ENCODE assay signal across 25 cellular contexts in the genomic region with DNA sequence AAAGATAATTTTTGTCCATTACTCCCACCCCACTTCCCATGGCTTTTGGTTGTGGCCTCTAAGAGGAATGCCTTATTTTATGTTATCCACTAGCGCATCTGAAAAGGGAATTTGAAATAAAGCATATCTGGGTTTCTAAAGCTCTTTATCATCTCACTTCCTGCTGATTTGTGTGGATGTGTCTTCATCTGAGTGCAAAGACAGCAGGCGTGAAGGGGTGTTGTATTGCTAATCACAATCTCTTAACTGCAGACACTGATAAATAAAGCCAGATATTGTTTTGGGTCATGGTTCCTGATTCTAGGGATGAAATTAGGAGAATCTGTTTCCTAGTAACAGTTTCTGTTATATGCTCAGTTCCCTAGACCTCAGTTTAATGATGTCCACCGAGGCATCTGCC.
DNase-seq lines count a peak whose midpoint lies in the region; ATAC-seq and TF ChIP-seq lines count a peak whose summit lies in the region.
"Had no signal": no experiment of that assay in that cellular context is flagged by ENCODE, and none has a peak within 500 bp of the region (broad histone marks: within the 10 kb centered on the region; RNA-seq: fewer than 3 reads in every experiment).

No MANE protein-coding gene starts in this region.

- no peak for ATAC-seq in SK-N-SH treated with all-trans-retinoic acid at 6 μM for 48 hours
- ATAC-seq: A549; CD8-positive, alpha-beta T cell; GM12878 had no signal

- H3K27me3 ChIP-seq in SK-N-SH (ENCODE audit: insufficient read depth) (no peaks in the 10 kb centered on the region), endodermal cell (ENCODE audit: control insufficient read depth, insufficient read depth, low read length, poor library complexity, severe bottlenecking) (no peaks in the 10 kb centered on the region), neuron (ENCODE audit: insufficient read depth, low read length) (no peaks in the 10 kb centered on the region), smooth muscle cell (ENCODE audit: low read depth) (no peaks in the 10 kb centered on the region)
- H3K27me3 ChIP-seq: BLaER1 treated with 17β-estradiol and CSF1 and Interleukin-3, amounts not matched to agents 10 nM and 100 nM had no signal

- H3K4me1 ChIP-seq in SK-N-SH (ENCODE audit: control insufficient read depth in 1 of 2, insufficient read depth in 2 of 2, low read depth in 1 of 2, low read length in 1 of 2) = no peaks in the 10 kb centered on the region; a peak in 2 of 4 replicates
- H3K4me1 ChIP-seq in endodermal cell (ENCODE audit: control insufficient read depth, insufficient read depth, low read length) = peaks cover 11% of the 10 kb centered on the region
- no peaks in the 10 kb centered on the region for H3K4me1 ChIP-seq in neuron (ENCODE audit: insufficient read depth, low read length)
- no peaks in the 10 kb centered on the region for H3K4me1 ChIP-seq in smooth muscle cell (ENCODE audit: low read depth)
- H3K4me1 ChIP-seq: A549; BLaER1 treated with 17β-estradiol and CSF1 and Interleukin-3, amounts not matched to agents 10 nM and 100 nM; Caco-2 had no signal

- H3K27ac ChIP-seq in SK-N-SH (ENCODE audit: low read depth in 2 of 2, low read length in 1 of 2) = peak overlapping the region in 1 of 2 experiments; percentile 64; a peak in 2 of 4 replicates
- H3K27ac ChIP-seq in endodermal cell (ENCODE audit: low read depth, low read length) = peak overlapping the region; percentile 25
- no peak overlapping the region for H3K27ac ChIP-seq in smooth muscle cell (ENCODE audit: low read depth)
- H3K27ac ChIP-seq: 22Rv1; A549; BLaER1 treated with 17β-estradiol and CSF1 and Interleukin-3, amounts not matched to agents 10 nM and 100 nM; C4-2B had no signal

- no peaks in the 10 kb centered on the region for H3K79me2 ChIP-seq in SK-N-SH (ENCODE audit: insufficient read depth)
- H3K79me2 ChIP-seq in smooth muscle cell (ENCODE audit: low read depth) = no peaks in the 10 kb centered on the region

- POLR2A ChIA-PET in SK-N-SH (lab: Yijun Ruan, JAX) = no interaction called here

- no peaks in the 10 kb centered on the region for H3K36me3 Mint-ChIP-seq in endodermal cell (ENCODE audit: low read depth)
- H3K36me3 Mint-ChIP-seq: CD8-positive, alpha-beta T cell had no signal

- H3K9me3 Mint-ChIP-seq in endodermal cell = no peaks in the 10 kb centered on the region

- H3K9ac ChIP-seq in SK-N-SH (no peak overlapping the region), endodermal cell (ENCODE audit: extremely low read depth, low read length, poor library complexity, severe bottlenecking) (no peak overlapping the region), smooth muscle cell (ENCODE audit: low read depth) (no peak overlapping the region)
- H3K9ac ChIP-seq: BLaER1 treated with 17β-estradiol and CSF1 and Interleukin-3, amounts not matched to agents 10 nM and 100 nM had no signal

- H3K4me3 Mint-ChIP-seq in endodermal cell = no peak overlapping the region
- H3K4me3 Mint-ChIP-seq: B cell; CD4-positive, alpha-beta T cell; CD8-positive, alpha-beta T cell had no signal

- H3K4me3 ChIP-seq in SK-N-SH (ENCODE audit: low read depth in 2 of 2, low read length in 1 of 2) (no peak overlapping the region), endodermal cell (ENCODE audit: low read length) (no peak overlapping the region), neuron (ENCODE audit: low read length) (no peak overlapping the region), smooth muscle cell (no peak overlapping the region)
- H3K4me3 ChIP-seq: A549; BLaER1 treated with 17β-estradiol and CSF1 and Interleukin-3, amounts not matched to agents 10 nM and 100 nM; GM12878 had no signal

- TF ChIP-seq RAD21 in SK-N-SH (IDR thresholded peaks at IDR 0.05; ENCODE audit: low read length) = no peak

- no peak for DNase-seq in SK-N-SH
- no peak for DNase-seq in endodermal cell
- no peak for DNase-seq in D341Med (ENCODE audit: low spot score)
- no peak for DNase-seq in stimulated activated CD4-positive, alpha-beta T cell treated with anti-CD3 and anti-CD28 coated beads, Interleukin-15, amount 100 ng/mL, for 24 hours
- no peak for DNase-seq in smooth muscle cell (lab: John Stamatoyannopoulos, UW; ENCODE audit: unreplicated experiment)
- DNase-seq: AML-193; Caco-2; Calu3; CD4-positive, alpha-beta T cell; CD8-positive, alpha-beta T cell; DMS 273 treated with DMSO at 0.1 percent for 48 hours; DMS153; DMS53; DMS79; DND-41; EL; GDM1 had no signal

- H2AFZ ChIP-seq in SK-N-SH (ENCODE audit: low read depth) (no peak overlapping the region), neuron (ENCODE audit: low read depth, low read length) (peak overlapping the region; percentile 18), smooth muscle cell (ENCODE audit: low read depth) (no peak overlapping the region)

- no peak overlapping the region for H3K27ac Mint-ChIP-seq in endodermal cell
- H3K27ac Mint-ChIP-seq: B cell; CD4-positive, alpha-beta T cell; CD8-positive, alpha-beta T cell had no signal

- no peaks in the 10 kb centered on the region for H3K9me3 ChIP-seq in SK-N-SH
- H3K9me3 ChIP-seq in endodermal cell (ENCODE audit: control insufficient read depth, low read length) = no peaks in the 10 kb centered on the region
- H3K9me3 ChIP-seq in neuron (ENCODE audit: low read length) = no peaks in the 10 kb centered on the region
- H3K9me3 ChIP-seq in smooth muscle cell (replicated peaks; ENCODE audit: low read depth) = no peaks in the 10 kb centered on the region
- H3K9me3 ChIP-seq: A549; BLaER1 treated with 17β-estradiol and CSF1 and Interleukin-3, amounts not matched to agents 10 nM and 100 nM; Caco-2 had no signal

- TF ChIP-seq CTCF in SK-N-SH (IDR thresholded peaks at IDR 0.05) (no peak), endodermal cell (conservative IDR thresholded peaks at IDR 0.05) (no peak), smooth muscle cell (IDR thresholded peaks at IDR 0.05; ENCODE audit: borderline replicate concordance, insufficient read depth, poor library complexity, severe bottlenecking) (no peak)

- H3K4me2 ChIP-seq in SK-N-SH = no peak overlapping the region
- no peak overlapping the region for H3K4me2 ChIP-seq in smooth muscle cell
- H3K4me2 ChIP-seq: A549; BLaER1 treated with 17β-estradiol and CSF1 and Interleukin-3, amounts not matched to agents 10 nM and 100 nM had no signal

- H3K36me3 ChIP-seq in SK-N-SH (replicated peaks in 1 of 2; ENCODE audit: control insufficient read depth in 1 of 2, insufficient read depth in 2 of 2, low read length in 1 of 2) = no peaks in the 10 kb centered on the region
- no peaks in the 10 kb centered on the region for H3K36me3 ChIP-seq in endodermal cell (ENCODE audit: control insufficient read depth, insufficient read depth, low read length)
- H3K36me3 ChIP-seq in neuron (ENCODE audit: insufficient read depth, low read length) = no peaks in the 10 kb centered on the region
- H3K36me3 ChIP-seq in smooth muscle cell (ENCODE audit: low read depth) = no peaks in the 10 kb centered on the region
- H3K36me3 ChIP-seq: BLaER1 treated with 17β-estradiol and CSF1 and Interleukin-3, amounts not matched to agents 10 nM and 100 nM had no signal

- H3K27me3 Mint-ChIP-seq in endodermal cell (ENCODE audit: insufficient read depth) = no peaks in the 10 kb centered on the region
- H3K27me3 Mint-ChIP-seq: B cell; CD4-positive, alpha-beta T cell had no signal

- no peaks in the 10 kb centered on the region for H3F3A ChIP-seq in SK-N-SH (replicated peaks; ENCODE audit: insufficient read depth)
- no peaks in the 10 kb centered on the region for H3F3A ChIP-seq in smooth muscle cell (ENCODE audit: low read depth)

- TF ChIP-seq EP300 in SK-N-SH (IDR thresholded peaks at IDR 0.05; ENCODE audit: borderline replicate concordance in 1 of 2, low read depth in 1 of 2, low read length in 1 of 2) = no peak

- H4K20me1 ChIP-seq in SK-N-SH (ENCODE audit: insufficient read depth) (no peaks in the 10 kb centered on the region), smooth muscle cell (ENCODE audit: low read depth) (no peaks in the 10 kb centered on the region)
- H4K20me1 ChIP-seq: BLaER1 treated with 17β-estradiol and CSF1 and Interleukin-3, amounts not matched to agents 10 nM and 100 nM had no signal

- CTCF ChIA-PET in SK-N-SH (lab: Yijun Ruan, JAX) = interaction anchor here (1.0 to 1.6 kb wide), 2 partner anchors 238 to 269 kb away, joined by 3 read pairs; no protein-coding TSS in a partner anchor

- H3K4me1 Mint-ChIP-seq in endodermal cell = peaks cover 25% of the 10 kb centered on the region
- H3K4me1 Mint-ChIP-seq: B cell had no signal

- 54% methylated on average over 3 of the region's 3 CpGs for WGBS in SK-N-SH (ENCODE audit: low lambda C conversion rate)
- 59 to 86% methylated on average over 1 to 3 of the region's 3 CpGs for WGBS in endodermal cell (ENCODE audit: insufficient coverage in 1 of 2, insufficient read length in 1 of 2), 2 experiments
- WGBS in smooth muscle cell (ENCODE audit: low lambda C conversion rate) = 36% methylated on average over 3 of the region's 3 CpGs

- no peaks in the 10 kb centered on the region for H3K9me2 ChIP-seq in SK-N-SH

TF ChIP-seq in SK-N-SH, 30 proteins besides CTCF, POLR2A, EP300 and RAD21:
- no peak for TF ChIP-seq POLR2AphosphoS5 (IDR thresholded peaks at IDR 0.05; ENCODE audit: low read depth, low read length)
- TF ChIP-seq, protein P1, sequence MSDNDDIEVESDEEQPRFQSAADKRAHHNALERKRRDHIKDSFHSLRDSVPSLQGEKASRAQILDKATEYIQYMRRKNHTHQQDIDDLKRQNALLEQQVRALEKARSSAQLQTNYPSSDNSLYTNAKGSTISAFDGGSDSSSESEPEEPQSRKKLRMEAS (IDR thresholded peaks at IDR 0.05; ENCODE audit: low read depth) = no peak
- no peak for TF ChIP-seq JUND (IDR thresholded peaks at IDR 0.05)
- TF ChIP-seq GATA2 (CRISPR knock-in tag; IDR thresholded peaks at IDR 0.05) = peak; percentile 35
- no peak for TF ChIP-seq FOXM1 (IDR thresholded peaks at IDR 0.05; ENCODE audit: low read depth)
- TF ChIP-seq RFX5 (IDR thresholded peaks at IDR 0.05; ENCODE audit: low read length) = no peak
- TF ChIP-seq TAF1 (IDR thresholded peaks at IDR 0.05; ENCODE audit: borderline replicate concordance, low read depth, low read length) = no peak
- no peak for TF ChIP-seq SIN3A (IDR thresholded peaks at IDR 0.05; ENCODE audit: borderline replicate concordance, low read depth, low read length)

TF ChIP-seq in SK-N-SH treated with all-trans-retinoic acid at 6 μM for 48 hours, 23 proteins besides CTCF, POLR2A, EP300 and RAD21:
- TF ChIP-seq ARNTL (CRISPR knock-in tag; IDR thresholded peaks at IDR 0.05; ENCODE audit: borderline replicate concordance, low read depth) (no peak), ESRRG (CRISPR knock-in tag; IDR thresholded peaks at IDR 0.05) (no peak), ZFP3 (CRISPR knock-in tag; IDR thresholded peaks at IDR 0.05) (no peak), ZFP30 (CRISPR knock-in tag; IDR thresholded peaks at IDR 0.05) (no peak), TOX (CRISPR knock-in tag; IDR thresholded peaks at IDR 0.05; ENCODE audit: borderline replicate concordance) (no peak), GLIS3 (CRISPR knock-in tag; IDR thresholded peaks at IDR 0.05) (no peak), ISL1 (CRISPR knock-in tag; IDR thresholded peaks at IDR 0.05) (no peak), ZC3H10 (CRISPR knock-in tag; IDR thresholded peaks at IDR 0.05) (no peak)
